In the genomic region with DNA sequence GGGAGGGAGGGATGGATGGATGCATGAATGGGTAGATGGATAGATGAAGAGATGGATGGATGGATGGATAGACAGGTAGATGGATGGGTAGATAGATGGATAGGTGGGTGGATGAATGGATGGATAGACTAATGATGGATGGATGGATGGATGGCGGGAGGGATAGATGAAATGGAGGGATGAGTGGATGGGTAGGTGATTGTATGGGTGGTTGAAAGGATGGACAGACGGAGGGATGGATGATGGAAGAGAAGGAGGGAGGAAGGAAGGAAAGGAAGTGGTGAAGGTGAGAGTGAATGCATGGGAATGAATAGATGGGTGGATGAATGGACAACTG, we compare ENCODE assay signal across 2 cellular contexts.
TF ChIP-seq lines count a peak whose summit lies in the region.

No MANE protein-coding gene starts in this region.

TF ChIP-seq in GM12891, 5 proteins besides CTCF, POLR2A, EP300 and RAD21:
- no peak for TF ChIP-seq PAX5 (IDR thresholded peaks at IDR 0.05; ENCODE audit: insufficient read depth, low read length, severe bottlenecking)
TF ChIP-seq in GM12891: peak in this region for 0.

TF ChIP-seq in K562, 482 proteins besides CTCF, POLR2A, EP300 and RAD21:
- TF ChIP-seq EHMT2 (IDR thresholded peaks at IDR 0.05): 0 out of 2 replicates have a peak, but pooled peaks have one; percentile 15
- no peak for TF ChIP-seq TCF7 (IDR thresholded peaks at IDR 0.05; ENCODE audit: borderline replicate concordance)
